In the genomic region with DNA sequence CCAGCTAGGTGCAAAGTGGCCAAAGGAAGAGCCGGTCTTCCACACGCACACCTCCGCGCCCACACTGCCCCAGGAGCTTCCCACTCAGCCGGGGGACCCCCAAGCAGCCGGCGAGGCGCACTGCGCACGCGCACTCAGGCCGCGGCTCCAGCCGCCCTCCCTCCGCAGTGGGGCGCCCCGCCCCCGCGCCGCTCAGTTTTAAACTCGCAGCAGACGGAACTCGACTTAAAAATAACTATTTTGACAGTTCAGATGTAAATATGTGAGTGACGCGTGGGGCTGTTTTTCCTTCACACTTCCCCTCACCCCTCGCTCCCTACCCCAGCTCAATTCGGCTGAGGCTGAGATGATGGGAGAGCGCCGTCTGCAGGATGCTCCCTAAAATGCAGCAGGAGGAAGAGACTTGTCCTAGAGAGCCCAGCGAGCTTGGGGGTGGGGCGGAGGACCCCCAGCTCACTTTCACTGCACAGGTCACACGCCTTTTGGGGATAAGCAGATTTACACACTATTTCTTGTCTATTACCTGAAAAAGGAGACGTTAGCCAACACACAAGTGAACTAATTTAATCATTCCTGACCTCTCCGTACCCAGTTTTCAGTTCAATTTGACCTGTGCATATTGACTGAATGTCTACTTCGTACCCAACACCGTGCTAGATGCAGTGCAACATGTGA, we compare ENCODE assay signal across 8 cellular contexts. TPM values are rescaled to one million over a fixed set of nuclear protein-coding genes. Genes with fewer than 3 reads are reported as not detected.
DNase-seq lines count a peak whose midpoint lies in the region; ATAC-seq and TF ChIP-seq lines count a peak whose summit lies in the region.

No MANE protein-coding gene starts in this region.

- no peak overlapping the region for H3K27ac ChIP-seq in duodenal mucosa (ENCODE audit: low read depth, low read length)
- no peak overlapping the region for H3K27ac ChIP-seq in lung (ENCODE audit: low read depth in 1 of 2, low read length in 1 of 2)

- WGBS in lung, 2 donors: 6 to 7% methylated on average over 36 of the region's 36 CpGs

- peak overlapping the region; percentile 44 for H3K4me3 ChIP-seq in LNCaP clone FGC (ENCODE audit: low read depth, low read length)
- peak overlapping the region; percentile 68 to 70 for H3K4me3 ChIP-seq in duodenal mucosa (ENCODE audit: low read depth in 1 of 2, low read length in 2 of 2)
- no peak overlapping the region for H3K4me3 ChIP-seq in lung

- intact Hi-C loops in Calu3 (cut with micrococcal nuclease; ENCODE audit: unreplicated experiment): loop anchor here (2.0 to 5.0 kb wide), 2 partner anchors 34 to 93 kb away; no protein-coding TSS in a partner anchor

- peaks cover 31% of the 10 kb centered on the region for H3K36me3 Mint-ChIP-seq in Calu3 (ENCODE audit: insufficient read depth, unreplicated experiment)

- peak; percentile 41 for ATAC-seq in lung (ENCODE audit: insufficient read depth, low FRiP score)
- no peak for ATAC-seq in GM21723 (IDR thresholded peaks at IDR 0.05; ENCODE audit: unreplicated experiment)

- H3K27me3 ChIP-seq in duodenal mucosa (ENCODE audit: control insufficient read depth in 1 of 2, insufficient read depth in 2 of 2, low read length in 2 of 2) (peaks cover 0 to 10% of the 10 kb centered on the region in 2 donors), lung (ENCODE audit: control insufficient read depth, insufficient read depth) (no peaks in the 10 kb centered on the region)

- H3K4me1 ChIP-seq in duodenal mucosa (ENCODE audit: control insufficient read depth in 1 of 2, insufficient read depth in 2 of 2, low read length in 2 of 2) (peaks cover 21 to 22% of the 10 kb centered on the region in 2 donors), lung (ENCODE audit: control insufficient read depth in 2 of 2, insufficient read depth in 2 of 2, low read length in 2 of 2) (no peaks in the 10 kb centered on the region)

- peak; percentile 76 for DNase-seq in Calu3
- DNase-seq in LNCaP clone FGC (ENCODE audit: low read depth): peak; percentile 3
- peak; percentile 60 to 68 for DNase-seq in activated CD4-positive, alpha-beta T cell treated with anti-CD3 and anti-CD28 coated beads, Interleukin-2, amount 50 U/mL, for 48 hours
- DNase-seq in lung (ENCODE audit: low spot score): no peak
- DNase-seq in stimulated activated CD8-positive, alpha-beta memory T cell treated with anti-CD3 and anti-CD28 coated beads, Interleukin-12 subunit alpha, Interleukin-12 subunit beta, amount 100 ng/mL, for 1 hour (ENCODE audit: low read depth): peak; percentile 29
- DNase-seq in NCI-H2171 treated with DMSO at 0.1 percent for 48 hours (lab: John Stamatoyannopoulos, UW): no peak

- H3K9me3 Mint-ChIP-seq in Calu3 (ENCODE audit: low read depth, unreplicated experiment): no peaks in the 10 kb centered on the region

- H3K36me3 ChIP-seq in duodenal mucosa (ENCODE audit: control insufficient read depth in 1 of 2, insufficient read depth in 2 of 2, low read length in 2 of 2) (no peaks in the 10 kb centered on the region), lung (ENCODE audit: control insufficient read depth in 2 of 2, insufficient read depth in 2 of 2, low read length in 2 of 2) (no peaks in the 10 kb centered on the region)

- H3K9ac ChIP-seq in duodenal mucosa (ENCODE audit: low read depth in 1 of 2, low read length in 2 of 2): peak overlapping the region; percentile 6 to 38

- H3K9me3 ChIP-seq in duodenal mucosa (ENCODE audit: control insufficient read depth in 1 of 2, low read length in 2 of 2) (no peaks in the 10 kb centered on the region), lung (ENCODE audit: control insufficient read depth in 2 of 2, insufficient read depth in 1 of 2, low read length in 1 of 2) (no peaks in the 10 kb centered on the region)

- peak overlapping the region; percentile 13 for H3K27ac Mint-ChIP-seq in Calu3 (ENCODE audit: unreplicated experiment)

- TF ChIP-seq CTCF in Calu3 (IDR thresholded peaks at IDR 0.05; ENCODE audit: unreplicated experiment) (peak; percentile 94), LNCaP clone FGC (IDR thresholded peaks at IDR 0.05; ENCODE audit: control insufficient read depth, extremely low read depth, insufficient read depth) (peak; percentile 80), lung (IDR thresholded peaks at IDR 0.05; ENCODE audit: control extremely low read depth, extremely low read depth) (peak; percentile 56)

- H3K27me3 Mint-ChIP-seq in Calu3 (ENCODE audit: unreplicated experiment): peaks cover 66% of the 10 kb centered on the region

- BruUV-seq in Calu3 (replicated peaks; lab: Mats Ljungman, UMichigan): no TSS peak

- CTCF ChIA-PET in Calu3 (lab: Charles Lee): interaction anchor here (0.6 to 2.2 kb wide), 15 partner anchors 11 to 157 kb away, joined by 3 to 23 read pairs (median 5); a partner anchor contains a TSS

- peak overlapping the region; percentile 63 for H3K4me3 Mint-ChIP-seq in Calu3 (ENCODE audit: low read depth, unreplicated experiment)

- H3K4me1 Mint-ChIP-seq in Calu3 (ENCODE audit: low read depth, unreplicated experiment): peaks cover 8% of the 10 kb centered on the region

RNA-seq across cellular contexts. Expression of a gene that starts 8.9 kb away (rescaled TPM):
- total RNA-seq in Calu3 (2022): 15.3 and 17.2 TPM in 2 replicates
- total RNA-seq in lung: 1 to 10 TPM; 1.0 to 1.5 TPM
- 1 to 10 TPM in 1 of 2 donors, under 1 TPM in 1; 0.72 to 1.2 TPM for polyA plus RNA-seq in lung

RNA-seq across cellular contexts. Expression of a gene that starts 25.1 kb away (rescaled TPM):
- total RNA-seq in Calu3 (2022) (14.2 TPM in 2 replicates), lung (under 1 TPM; 0.55 to 0.74 TPM)
- polyA plus RNA-seq in lung: under 1 TPM; 0.35 to 0.61 TPM

Comparison
In these comparisons a context has a peak if more than half of its experiments do, and no peak if none do; other contexts are left out.
1. DNase-seq: peak in Calu3 (single experiment), LNCaP clone FGC (single experiment), activated CD4-positive, alpha-beta T cell treated with anti-CD3 and anti-CD28 coated beads, Interleukin-2, amount 50 U/mL, for 48 hours (2 of 2) and stimulated activated CD8-positive, alpha-beta memory T cell treated with anti-CD3 and anti-CD28 coated beads, Interleukin-12 subunit alpha, Interleukin-12 subunit beta, amount 100 ng/mL, for 1 hour (single experiment); none in lung (single experiment) and NCI-H2171 treated with DMSO at 0.1 percent for 48 hours (single experiment).
2. Peak in every context shown above with its lines, with median percentiles within 50 percentile points of each other: CTCF ChIP-seq.